In the genomic region with DNA sequence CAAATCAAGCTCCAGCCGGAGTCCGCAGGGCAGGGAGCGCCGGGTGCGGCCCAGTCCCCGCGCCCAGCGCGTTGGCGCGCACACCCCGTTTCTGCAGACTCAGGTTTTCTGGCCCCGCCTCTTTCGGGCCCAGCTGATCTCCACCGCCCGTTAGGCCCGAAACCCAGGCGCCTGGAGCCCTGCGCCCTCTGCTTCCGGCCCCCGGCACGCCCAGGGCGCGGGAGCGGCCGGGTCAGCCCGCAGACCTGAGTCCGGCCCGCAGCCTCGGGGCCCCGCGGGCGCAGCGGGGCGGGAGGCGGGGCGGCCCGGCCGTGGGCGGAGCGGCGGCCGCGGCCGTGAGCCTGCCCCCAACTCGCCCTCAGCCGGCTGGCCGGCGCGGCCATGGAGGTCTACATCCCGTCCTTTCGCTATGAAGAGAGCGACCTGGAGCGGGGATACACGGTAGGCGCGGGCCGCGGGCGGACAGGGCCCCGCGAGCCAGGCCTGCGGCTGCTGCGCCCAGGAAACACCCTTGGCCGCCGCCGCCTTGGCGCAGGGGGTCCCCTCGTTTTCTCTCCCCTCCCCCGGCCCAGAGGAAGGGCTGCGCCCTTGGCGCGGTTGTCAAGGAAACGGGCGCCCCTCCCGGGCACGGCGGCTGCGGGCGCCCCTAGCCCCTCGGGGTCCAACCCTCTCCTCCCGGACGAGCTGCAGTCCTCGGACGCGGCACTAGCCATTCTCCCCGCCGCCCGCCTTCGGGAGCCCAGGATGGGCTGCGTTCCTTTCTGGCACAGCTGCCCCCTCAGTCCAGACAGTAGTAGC, we compare ENCODE assay signal across 8 cellular contexts. TPM values are rescaled to one million over a fixed set of nuclear protein-coding genes. Genes with fewer than 3 reads are reported as not detected.
DNase-seq lines count a peak whose midpoint lies in the region; ATAC-seq, FAIRE-seq and TF ChIP-seq lines count a peak whose summit lies in the region.

A gene with protein sequence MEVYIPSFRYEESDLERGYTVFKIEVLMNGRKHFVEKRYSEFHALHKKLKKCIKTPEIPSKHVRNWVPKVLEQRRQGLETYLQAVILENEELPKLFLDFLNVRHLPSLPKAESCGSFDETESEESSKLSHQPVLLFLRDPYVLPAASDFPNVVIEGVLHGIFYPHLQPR (plus strand): TSS at position 361 of the 798 bp plus-strand sequence. CDS start 21 bp downstream, at position 382.

- peak within 1 kb of the TSS; percentile 86 for H3K4me3 Mint-ChIP-seq in activated CD4-positive, alpha-beta T cell treated with anti-CD3 and anti-CD28 coated beads, Interleukin-2, amount 10 ng/mL, durations not matched to agents 24 days and 14 days

- no peak within 1 kb of the TSS for H3K27ac Mint-ChIP-seq in activated CD4-positive, alpha-beta T cell treated with anti-CD3 and anti-CD28 coated beads, Interleukin-2, amount 10 ng/mL, durations not matched to agents 24 days and 14 days

- H3K4me1 Mint-ChIP-seq in activated CD4-positive, alpha-beta T cell treated with anti-CD3 and anti-CD28 coated beads, Interleukin-2, amount 10 ng/mL, durations not matched to agents 24 days and 14 days = peaks cover 19% of the 10 kb centered on the region

- peaks cover 1% of the 10 kb centered on the region for H3K9me3 Mint-ChIP-seq in activated CD4-positive, alpha-beta T cell treated with anti-CD3 and anti-CD28 coated beads, Interleukin-2, amount 10 ng/mL, durations not matched to agents 24 days and 14 days

- no peak for TF ChIP-seq EP300 in A549 (IDR thresholded peaks at IDR 0.05)

- no peaks in the 10 kb centered on the region for H3K9me3 ChIP-seq in A549

- peaks cover 46% of the 10 kb centered on the region for H3K4me1 ChIP-seq in A549

- DNase-seq in A549 (ENCODE audit: low read depth in 1 of 2, low spot score in 1 of 2) (peak; percentile 81), NCI-H345 (lab: John Stamatoyannopoulos, UW) (peak; percentile 70), dermis blood vessel endothelial cell (peak; percentile 73), left lobe of liver (ENCODE audit: low spot score) (peak; percentile 93)
- DNase-seq in activated CD4-positive, alpha-beta T cell treated with anti-CD3 and anti-CD28 coated beads, Interleukin-2, amount 10 ng/mL, durations not matched to agents 24 days and 14 days = peak; percentile 91
- DNase-seq in stimulated activated CD4-positive, alpha-beta T cell treated with anti-CD3 and anti-CD28 coated beads, Interleukin-1b, Interleukin-23, amount 100 ng/mL, for 48 hours = peak; percentile 66

- H3K36me3 Mint-ChIP-seq in activated CD4-positive, alpha-beta T cell treated with anti-CD3 and anti-CD28 coated beads, Interleukin-2, amount 10 ng/mL, durations not matched to agents 24 days and 14 days (ENCODE audit: low read depth) = no peaks in the 10 kb centered on the region

- peaks cover 33% of the 10 kb centered on the region for H3K27me3 Mint-ChIP-seq in activated CD4-positive, alpha-beta T cell treated with anti-CD3 and anti-CD28 coated beads, Interleukin-2, amount 10 ng/mL, durations not matched to agents 24 days and 14 days

- peak within 1 kb of the TSS; percentile 90 for H3K4me2 ChIP-seq in A549

- under 1% methylated on average over 32 of the region's 91 CpGs for WGBS in A549 (ENCODE audit: missing lambda C conversion rate)

- H3K4me3 ChIP-seq in A549 = peak within 1 kb of the TSS; percentile 80

- no peak for TF ChIP-seq RAD21 in A549 (conservative IDR thresholded peaks at IDR 0.05 in 1 of 2, IDR thresholded peaks at IDR 0.05 in 1 of 2)

- POLR2A ChIA-PET in A549 (lab: Yijun Ruan, JAX) = interaction anchor here (0.6 to 1.8 kb wide), 6 partner anchors 14 to 667 kb away, joined by 3 to 6 read pairs (median 4); a partner anchor contains a TSS

- ATAC-seq in A549 = peak; percentile 88 to 90
- ATAC-seq in GM18520 (IDR thresholded peaks at IDR 0.05; ENCODE audit: unreplicated experiment) = peak; percentile 85
- peak; percentile 86 for ATAC-seq in HG03039 (IDR thresholded peaks at IDR 0.05; ENCODE audit: unreplicated experiment)
- peak; percentile 90 for ATAC-seq in left lobe of liver

- peak; percentile 73 for TF ChIP-seq POLR2A in A549 (IDR thresholded peaks at IDR 0.05; ENCODE audit: low read length)

- intact Hi-C loops in activated CD4-positive, alpha-beta T cell treated with anti-CD3 and anti-CD28 coated beads, Interleukin-2, amount 10 ng/mL, durations not matched to agents 24 days and 14 days (cut with micrococcal nuclease) = loop anchor here (1.0 kb wide), 1 partner anchor 70 kb away; a partner anchor contains a TSS

- no peak for TF ChIP-seq CTCF in A549 (IDR thresholded peaks at IDR 0.05)

- CTCF ChIA-PET in A549 (lab: Yijun Ruan, JAX) = interaction anchor here (0.7 to 1.1 kb wide), 2 partner anchors 14 to 371 kb away, joined by 3 read pairs; no protein-coding TSS in a partner anchor

- no peak for FAIRE-seq in A549 (lab: Jason Lieb, UNC)

- H3K27ac ChIP-seq in A549 = peak within 1 kb of the TSS; percentile 94 to 99

TF ChIP-seq in A549, 52 proteins besides CTCF, POLR2A, EP300 and RAD21 (continues in another document):
- TF ChIP-seq JUN (IDR thresholded peaks at IDR 0.05) (peak; percentile 57 to 74; a peak in 4 of 5 replicates), HOXB5 (CRISPR knock-in tag; IDR thresholded peaks at IDR 0.05) (peak; percentile 29; the same call in 1 of the 2 replicates), SREBF2 (IDR thresholded peaks at IDR 0.05) (no peak), RFX5 (IDR thresholded peaks at IDR 0.05) (no peak), CEBPB (IDR thresholded peaks at IDR 0.05) (no peak), ZFP36 (IDR thresholded peaks at IDR 0.05; ENCODE audit: borderline replicate concordance, partially characterized antibody) (no peak), MAFK (IDR thresholded peaks at IDR 0.05; ENCODE audit: partially characterized antibody) (peak; percentile 99), EHMT2 (IDR thresholded peaks at IDR 0.05; ENCODE audit: low read depth) (no peak), HEYL (CRISPR knock-in tag; IDR thresholded peaks at IDR 0.05) (no peak), POLR2AphosphoS2 (conservative IDR thresholded peaks at IDR 0.05; ENCODE audit: low read length) (no peak), MYC (IDR thresholded peaks at IDR 0.05; ENCODE audit: borderline replicate concordance, low read length) (no peak; the same call in 1 of the 2 replicates), SMC3 (IDR thresholded peaks at IDR 0.05) (no peak; the same call in 2 of the 3 replicates), KDM5A (IDR thresholded peaks at IDR 0.05) (no peak), RNF2 (IDR thresholded peaks at IDR 0.05; ENCODE audit: borderline replicate concordance, low read depth) (no peak), MAZ (IDR thresholded peaks at IDR 0.05; ENCODE audit: borderline replicate concordance, low read depth, low read length) (no peak), HOXA7 (CRISPR knock-in tag; IDR thresholded peaks at IDR 0.05) (no peak), PHF8 (IDR thresholded peaks at IDR 0.05; ENCODE audit: borderline replicate concordance, low read depth) (peak; percentile 91)
- TF ChIP-seq, protein P1, sequence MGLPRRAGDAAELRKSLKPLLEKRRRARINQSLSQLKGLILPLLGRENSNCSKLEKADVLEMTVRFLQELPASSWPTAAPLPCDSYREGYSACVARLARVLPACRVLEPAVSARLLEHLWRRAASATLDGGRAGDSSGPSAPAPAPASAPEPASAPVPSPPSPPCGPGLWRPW (IDR thresholded peaks at IDR 0.05) = no peak
- TF ChIP-seq, protein P2, sequence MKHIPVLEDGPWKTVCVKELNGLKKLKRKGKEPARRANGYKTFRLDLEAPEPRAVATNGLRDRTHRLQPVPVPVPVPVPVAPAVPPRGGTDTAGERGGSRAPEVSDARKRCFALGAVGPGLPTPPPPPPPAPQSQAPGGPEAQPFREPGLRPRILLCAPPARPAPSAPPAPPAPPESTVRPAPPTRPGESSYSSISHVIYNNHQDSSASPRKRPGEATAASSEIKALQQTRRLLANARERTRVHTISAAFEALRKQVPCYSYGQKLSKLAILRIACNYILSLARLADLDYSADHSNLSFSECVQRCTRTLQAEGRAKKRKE (CRISPR knock-in tag; IDR thresholded peaks at IDR 0.05; ENCODE audit: low read depth) = no peak
- TF ChIP-seq, protein P3, sequence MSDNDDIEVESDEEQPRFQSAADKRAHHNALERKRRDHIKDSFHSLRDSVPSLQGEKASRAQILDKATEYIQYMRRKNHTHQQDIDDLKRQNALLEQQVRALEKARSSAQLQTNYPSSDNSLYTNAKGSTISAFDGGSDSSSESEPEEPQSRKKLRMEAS (IDR thresholded peaks at IDR 0.05) = peak; percentile 53

RNA-seq across cellular contexts. Expression of the gene that starts here (rescaled TPM):
- polyA plus RNA-seq in A549 (2011; rRNA removed) (19.6 and 22.4 TPM in 2 replicates), A549 (2017; fragmentation: RNase III; extraction: RNeasy Plus Mini Kit Qiagen cat#74134 plus additional on column Dnase treatment) (20.4 to 24.7 TPM (median 23.9 TPM) in 3 replicates)
- polyA plus RNA-seq in A549 (2012; cell fraction: cytosol; rRNA removed) = 6.6 and 7.3 TPM in 2 replicates
- 2.6 and 4.2 TPM in 2 replicates for polyA plus RNA-seq in A549 (2012; cell fraction: nucleus; rRNA removed)
- polyA minus RNA-seq in A549 (2011; rRNA and poly(A)+ RNA removed) = 6.2 and 6.3 TPM in 2 replicates
- total RNA-seq in activated CD4-positive, alpha-beta T cell treated with anti-CD3 and anti-CD28 coated beads, Interleukin-2, amount 10 ng/mL, durations not matched to agents 24 days and 14 days = 0.37 and 0.45 TPM in 2 replicates
- total RNA-seq in dermis blood vessel endothelial cell (8.5 and 10.1 TPM in 2 replicates), left lobe of liver (8.2 TPM)

Comparison
In these comparisons a context has a peak if more than half of its experiments do, and no peak if none do; other contexts are left out.
1. Peak in every context shown above with its lines: DNase-seq, ATAC-seq, H3K4me3 ChIP-seq and H3K27ac ChIP-seq.
2. Peak in DNase-seq in activated CD4-positive, alpha-beta T cell treated with anti-CD3 and anti-CD28 coated beads, Interleukin-2, amount 10 ng/mL, durations not matched to agents 24 days and 14 days; RNA of the gene not detected or under 1 TPM.